ENCODE assay signal across 8 cellular contexts in the genomic region with DNA sequence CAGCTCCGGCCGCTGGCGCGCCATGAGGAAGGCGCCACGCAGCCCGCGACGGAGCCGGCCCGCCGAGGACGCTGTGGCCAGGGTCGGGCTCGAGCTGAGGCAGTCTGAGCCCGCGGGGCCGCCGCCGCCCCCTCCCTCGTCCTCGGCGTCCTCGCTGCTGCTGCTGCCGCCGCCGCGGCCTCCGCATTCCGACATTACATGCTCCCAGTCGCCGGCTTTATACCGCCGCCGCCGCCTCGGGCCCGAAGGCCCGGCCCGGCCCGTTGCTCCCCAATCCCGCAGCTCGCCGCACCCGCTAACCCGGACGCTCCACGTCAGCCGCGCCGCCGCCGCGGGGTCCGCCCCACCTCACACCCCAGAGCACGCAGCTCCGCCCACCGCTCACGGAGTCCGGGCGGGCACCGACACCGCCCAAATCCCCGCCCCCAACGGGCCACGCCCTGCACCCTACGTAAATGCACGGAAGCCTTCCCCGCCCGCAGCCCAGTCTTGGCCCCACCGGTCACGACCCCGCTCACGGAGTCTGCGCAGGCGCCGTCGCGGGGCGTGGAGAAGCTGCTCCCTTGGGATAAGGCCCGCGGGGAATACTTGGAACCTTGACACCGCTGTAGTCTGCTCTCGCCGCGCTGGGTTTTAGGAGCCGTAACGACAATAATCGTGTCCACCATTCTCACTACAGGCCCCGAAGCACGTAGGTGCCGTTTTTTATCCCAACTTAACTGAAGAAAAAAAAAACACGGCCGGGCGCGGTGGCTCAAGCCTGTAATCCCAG. TPM values are rescaled to one million over a fixed set of nuclear protein-coding genes. Genes with fewer than 3 reads are reported as not detected.
DNase-seq lines count a peak whose midpoint lies in the region; ATAC-seq, FAIRE-seq and TF ChIP-seq lines count a peak whose summit lies in the region.

A gene with protein sequence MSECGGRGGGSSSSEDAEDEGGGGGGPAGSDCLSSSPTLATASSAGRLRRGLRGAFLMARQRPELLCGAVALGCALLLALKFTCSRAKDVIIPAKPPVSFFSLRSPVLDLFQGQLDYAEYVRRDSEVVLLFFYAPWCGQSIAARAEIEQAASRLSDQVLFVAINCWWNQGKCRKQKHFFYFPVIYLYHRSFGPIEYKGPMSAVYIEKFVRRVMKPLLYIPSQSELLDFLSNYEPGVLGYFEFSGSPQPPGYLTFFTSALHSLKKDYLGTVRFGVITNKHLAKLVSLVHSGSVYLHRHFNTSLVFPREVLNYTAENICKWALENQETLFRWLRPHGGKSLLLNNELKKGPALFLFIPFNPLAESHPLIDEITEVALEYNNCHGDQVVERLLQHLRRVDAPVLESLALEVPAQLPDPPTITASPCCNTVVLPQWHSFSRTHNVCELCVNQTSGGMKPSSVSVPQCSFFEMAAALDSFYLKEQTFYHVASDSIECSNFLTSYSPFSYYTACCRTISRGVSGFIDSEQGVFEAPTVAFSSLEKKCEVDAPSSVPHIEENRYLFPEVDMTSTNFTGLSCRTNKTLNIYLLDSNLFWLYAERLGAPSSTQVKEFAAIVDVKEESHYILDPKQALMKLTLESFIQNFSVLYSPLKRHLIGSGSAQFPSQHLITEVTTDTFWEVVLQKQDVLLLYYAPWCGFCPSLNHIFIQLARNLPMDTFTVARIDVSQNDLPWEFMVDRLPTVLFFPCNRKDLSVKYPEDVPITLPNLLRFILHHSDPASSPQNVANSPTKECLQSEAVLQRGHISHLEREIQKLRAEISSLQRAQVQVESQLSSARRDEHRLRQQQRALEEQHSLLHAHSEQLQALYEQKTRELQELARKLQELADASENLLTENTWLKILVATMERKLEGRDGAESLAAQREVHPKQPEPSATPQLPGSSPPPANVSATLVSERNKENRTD (minus strand): TSS at position 322 of the 772 bp plus-strand sequence. CDS start 127 bp downstream, at position 195.

- DNase-seq in NCI-H128 (lab: John Stamatoyannopoulos, UW; ENCODE audit: unreplicated experiment) (peak; percentile 95), Right ventricle myocardium inferior (ENCODE audit: missing footprints) (peak; percentile 100), pancreas (peak; percentile 99 to 100 (median 100)), tibial artery (peak; percentile 99 to 100)
- DNase-seq in activated naive CD8-positive, alpha-beta T cell treated with anti-CD3 and anti-CD28 coated beads, Interleukin-2, amount 50 U/mL, for 16 hours (ENCODE audit: low read depth, low spot score): peak; percentile 97

- peaks cover 23% of the 10 kb centered on the region for H3F3A ChIP-seq in SU-DHL-6 (ENCODE audit: insufficient read depth)

- H3K79me2 ChIP-seq in SU-DHL-6 (ENCODE audit: insufficient read depth, low read length): peaks cover 47% of the 10 kb centered on the region

- H3K9me2 ChIP-seq in SU-DHL-6 (replicated peaks; ENCODE audit: insufficient read depth, low read length): no peaks in the 10 kb centered on the region

- H3K27ac ChIP-seq in SU-DHL-6 (ENCODE audit: low read depth, low read length) (peak within 1 kb of the TSS; percentile 79), pancreas (peak within 1 kb of the TSS; percentile 93 to 99 (median 98)), tibial artery (peak within 1 kb of the TSS; percentile 95 to 97)

- peak; percentile 87 for TF ChIP-seq POLR2A in GM10847 (IDR thresholded peaks at IDR 0.05; ENCODE audit: extremely low read depth, insufficient read length)

- H3K9me3 ChIP-seq in SU-DHL-6 (ENCODE audit: insufficient read depth, low read length) (no peaks in the 10 kb centered on the region), pancreas (no peaks in the 10 kb centered on the region), tibial artery (no peaks in the 10 kb centered on the region)

- intact Hi-C loops in Right ventricle myocardium inferior (cut with DNase I) (loop anchor here (5.0 kb wide), 2 partner anchors 40 to 55 kb away; a partner anchor contains a TSS), pancreas (cut with DNase I) (no loop called here), tibial artery (cut with DNase I; ENCODE audit: low total_unique reads) (loop anchor here (1.0 kb wide), 1 partner anchor 55 kb away; a partner anchor contains a TSS)

- no peak for FAIRE-seq in pancreas (lab: Jason Lieb, UNC)

- H3K4me3 ChIP-seq in SU-DHL-6 (ENCODE audit: insufficient read depth, low read length, poor library complexity, severe bottlenecking): peak within 1 kb of the TSS; percentile 87
- H3K4me3 ChIP-seq in pancreas: peak within 1 kb of the TSS; percentile 88 to 99 (median 92)
- peak within 1 kb of the TSS; percentile 85 to 92 for H3K4me3 ChIP-seq in tibial artery

- peak within 1 kb of the TSS; percentile 78 for H2AFZ ChIP-seq in SU-DHL-6 (ENCODE audit: low read depth, low read length, severe bottlenecking)

- ATAC-seq in HG02678 (IDR thresholded peaks at IDR 0.05; ENCODE audit: unreplicated experiment): peak; percentile 91
- peak; percentile 99 for ATAC-seq in Right ventricle myocardium inferior
- peak; percentile 90 to 95 (median 92) for ATAC-seq in pancreas

- TF ChIP-seq CTCF in SU-DHL-6 (IDR thresholded peaks at IDR 0.05; ENCODE audit: insufficient read depth, low read length, poor library complexity, severe bottlenecking) (no peak), pancreas (IDR thresholded peaks at IDR 0.05) (no peak), tibial artery (IDR thresholded peaks at IDR 0.05) (peak in 1 of 2 experiments; percentile 9)

- H3K9ac ChIP-seq in SU-DHL-6 (ENCODE audit: low read length): peak within 1 kb of the TSS; percentile 91

- 0 to 1% methylated on average over 55 to 96 of the region's 96 CpGs for WGBS in pancreas, 2 donors

- H3K4me2 ChIP-seq in SU-DHL-6 (ENCODE audit: low read depth, low read length, poor library complexity, severe bottlenecking): peak within 1 kb of the TSS; percentile 76

- peaks cover 2% of the 10 kb centered on the region; the same call in 1 of the 2 replicates for H3K36me3 ChIP-seq in SU-DHL-6 (ENCODE audit: low read length)
- no peaks in the 10 kb centered on the region for H3K36me3 ChIP-seq in pancreas
- no peaks in the 10 kb centered on the region for H3K36me3 ChIP-seq in tibial artery

- H3K4me1 ChIP-seq in pancreas: peaks cover 23 to 45% (median 31%) of the 10 kb centered on the region in 3 donors
- peaks cover 0 to 42% (median 23%) of the 10 kb centered on the region in 4 donors for H3K4me1 ChIP-seq in tibial artery

- no peaks in the 10 kb centered on the region; the same call in 1 of the 2 replicates for H4K20me1 ChIP-seq in SU-DHL-6 (ENCODE audit: low read depth, low read length)

- H3K27me3 ChIP-seq in SU-DHL-6 (ENCODE audit: low read length): no peaks in the 10 kb centered on the region
- no peaks in the 10 kb centered on the region for H3K27me3 ChIP-seq in pancreas
- no peaks in the 10 kb centered on the region for H3K27me3 ChIP-seq in tibial artery

RNA-seq across cellular contexts. Expression of the gene that starts here (rescaled TPM):
- 20.3 TPM for total RNA-seq in Right ventricle myocardium inferior
- 10 to 100 TPM; 28.1 to 38.9 (median 35.9) TPM for total RNA-seq in pancreas
- polyA plus RNA-seq in pancreas: 10 to 100 TPM; 54.7 to 80.8 TPM

Comparison
In these comparisons a context has a peak if more than half of its experiments do, and no peak if none do; other contexts are left out.
1. Peak in every context shown above with its lines: DNase-seq, ATAC-seq, H3K4me3 ChIP-seq and H3K27ac ChIP-seq.
2. intact Hi-C loops: an anchor here in Right ventricle myocardium inferior (5.0 kb wide) and tibial artery (1.0 kb wide); none called in pancreas.